ENCODE assay signal across 8 cellular contexts in genomic region chr16:86665319-86665675, GRCh38.
DNase-seq lines count a peak whose midpoint lies in the region; ATAC-seq and TF ChIP-seq lines count a peak whose summit lies in the region.

No MANE protein-coding gene starts in this region.

- peaks cover 5% of the 10 kb centered on the region for H3K9me3 Mint-ChIP-seq in activated CD4-positive, alpha-beta T cell treated with anti-CD3 and anti-CD28 coated beads for 36 hours (ENCODE audit: low read depth)
- peaks cover 3% of the 10 kb centered on the region for H3K9me3 Mint-ChIP-seq in chondrocyte (ENCODE audit: low read depth)

- peak overlapping the region; percentile 50 for H3K4me3 ChIP-seq in skeletal muscle satellite cell (ENCODE audit: low read length)

- H3K27ac Mint-ChIP-seq in activated CD4-positive, alpha-beta T cell treated with anti-CD3 and anti-CD28 coated beads for 36 hours: peak overlapping the region; percentile 83
- peak overlapping the region; percentile 92 for H3K27ac Mint-ChIP-seq in chondrocyte (ENCODE audit: unreplicated experiment)

- no peaks in the 10 kb centered on the region for H3K9me3 ChIP-seq in skeletal muscle satellite cell (replicated peaks; ENCODE audit: low read length)

- DNase-seq in activated CD4-positive, alpha-beta T cell treated with anti-CD3 and anti-CD28 coated beads for 36 hours: no peak
- DNase-seq in activated CD4-positive, alpha-beta T cell treated with anti-CD3 and anti-CD28 coated beads, Interleukin-2, amount 50 U/mL, for 48 hours: no peak
- DNase-seq in chondrocyte (ENCODE audit: low spot score) (no peak), COLO668 (lab: John Stamatoyannopoulos, UW; ENCODE audit: unreplicated experiment) (no peak)
- DNase-seq in activated naive CD4-positive, alpha-beta T cell treated with Interleukin-2 at 50 U/mL for 16 hours: no peak
- no peak for DNase-seq in activated T-cell treated with anti-CD3 and anti-CD28 coated beads, Interleukin-2, amount 50 U/mL, for 1 hour

- H3K9ac ChIP-seq in skeletal muscle satellite cell (ENCODE audit: low read depth, low read length): peak overlapping the region; percentile 85

- peak overlapping the region; percentile 76 for H3K4me2 ChIP-seq in skeletal muscle satellite cell (ENCODE audit: low read length)

- H3K27me3 ChIP-seq in skeletal muscle satellite cell (ENCODE audit: control insufficient read depth, insufficient read depth, low read length): no peaks in the 10 kb centered on the region

- no peaks in the 10 kb centered on the region for H3K36me3 ChIP-seq in skeletal muscle satellite cell (ENCODE audit: insufficient read depth, low read length)

- no peak for TF ChIP-seq CTCF in chondrocyte (IDR thresholded peaks at IDR 0.05)

- H3K4me3 Mint-ChIP-seq in activated CD4-positive, alpha-beta T cell treated with anti-CD3 and anti-CD28 coated beads for 36 hours: no peak overlapping the region
- H3K4me3 Mint-ChIP-seq in chondrocyte (ENCODE audit: unreplicated experiment): no peak overlapping the region

- CTCF ChIA-PET in activated CD4-positive, alpha-beta T cell treated with anti-CD3 and anti-CD28 coated beads for 36 hours (lab: Charles Lee): interaction anchor here (0.6 kb wide), 1 partner anchor 17 kb away, joined by 4 read pairs; no protein-coding TSS in a partner anchor

- POLR2A ChIA-PET in activated CD4-positive, alpha-beta T cell treated with anti-CD3 and anti-CD28 coated beads for 36 hours (lab: Charles Lee): interaction anchor here (0.6 kb wide), 2 partner anchors 14 to 865 kb away, joined by 3 to 8 read pairs; no protein-coding TSS in a partner anchor

- intact Hi-C loops in activated CD4-positive, alpha-beta T cell treated with anti-CD3 and anti-CD28 coated beads for 36 hours (cut with DNase I, micrococcal nuclease): loop anchor here in 1 of 2 experiments (5.0 kb wide), 1 partner anchor 778 kb away; no protein-coding TSS in a partner anchor

- H3K4me1 Mint-ChIP-seq in activated CD4-positive, alpha-beta T cell treated with anti-CD3 and anti-CD28 coated beads for 36 hours: peaks cover 28% of the 10 kb centered on the region
- peaks cover 82% of the 10 kb centered on the region for H3K4me1 Mint-ChIP-seq in chondrocyte (ENCODE audit: low read depth)

- H3K27me3 Mint-ChIP-seq in activated CD4-positive, alpha-beta T cell treated with anti-CD3 and anti-CD28 coated beads for 36 hours: peaks cover 29% of the 10 kb centered on the region
- no peaks in the 10 kb centered on the region for H3K27me3 Mint-ChIP-seq in chondrocyte (ENCODE audit: low read depth)

- no peak for ATAC-seq in activated CD4-positive, alpha-beta T cell treated with anti-CD3 and anti-CD28 coated beads for 36 hours
- peak; percentile 20 for ATAC-seq in HG03378 (IDR thresholded peaks at IDR 0.05; ENCODE audit: unreplicated experiment)

- H3K4me1 ChIP-seq in skeletal muscle satellite cell (ENCODE audit: control insufficient read depth, insufficient read depth, low read length): peaks cover 77% of the 10 kb centered on the region

- H3K36me3 Mint-ChIP-seq in activated CD4-positive, alpha-beta T cell treated with anti-CD3 and anti-CD28 coated beads for 36 hours (ENCODE audit: low read depth): no peaks in the 10 kb centered on the region
- H3K36me3 Mint-ChIP-seq in chondrocyte (ENCODE audit: low read depth): no peaks in the 10 kb centered on the region
